In the genomic region with DNA sequence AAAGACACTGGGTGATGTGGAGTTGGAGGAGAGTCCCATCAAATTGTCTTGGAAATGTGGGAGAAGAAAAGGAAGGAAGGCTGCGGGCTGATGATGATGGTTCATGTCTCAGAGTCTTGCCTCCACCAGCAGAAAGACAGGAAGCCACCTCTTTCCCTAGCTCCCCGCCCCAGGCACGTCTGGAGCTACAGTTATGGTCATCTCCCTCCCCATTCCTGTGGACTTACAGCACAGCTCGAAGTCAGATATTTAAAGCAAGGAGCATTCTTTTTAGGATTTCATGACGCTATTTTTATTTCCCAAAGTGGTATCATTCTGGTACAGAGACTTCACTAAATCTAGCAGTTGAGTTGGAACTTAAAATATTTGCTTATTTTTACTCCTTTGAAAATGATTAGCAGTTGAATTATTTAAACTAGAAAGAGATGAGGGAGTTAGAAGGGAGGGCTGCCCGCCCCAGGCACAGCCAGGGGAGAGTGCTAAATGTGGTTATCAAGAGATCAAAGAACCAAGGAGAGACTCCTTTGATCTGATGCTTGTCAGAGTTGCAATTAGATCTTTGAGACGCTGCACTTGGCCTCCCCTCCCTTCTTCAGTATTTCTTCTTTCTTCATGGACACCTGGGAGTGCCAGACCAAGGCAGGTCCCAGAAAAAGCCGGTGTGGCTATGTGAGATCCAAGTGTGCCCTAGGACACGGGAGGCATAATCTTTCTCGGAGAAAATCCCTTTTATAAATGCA, we compare ENCODE assay signal across 21 cellular contexts.
"Had no signal": no experiment of that assay in that cellular context is flagged by ENCODE, and none has a peak within 500 bp of the region (broad histone marks: within the 10 kb centered on the region; RNA-seq: fewer than 3 reads in every experiment).

No MANE protein-coding gene starts in this region.

- H3K4me1 ChIP-seq: testis had no signal

- H3K36me3 Mint-ChIP-seq: activated naive CD4-positive, alpha-beta T cell treated with anti-CD3 and anti-CD28 coated beads, Interleukin-2, amount 10 ng/mL, durations not matched to agents 7 days and 5 days; brain; stimulated activated memory B cell treated with anti-CD40 and anti-IgM and Interleukin-4, amounts not matched to agents 10 μg/mL and 1 μg/mL and 100 μg/mL, for 72 hours had no signal

- H3K27ac Mint-ChIP-seq: activated CD4-positive, alpha-beta T cell treated with anti-CD3 and anti-CD28 coated beads, Interleukin-2, amount 10 ng/mL, durations not matched to agents 7 days and 5 days; activated CD8-positive, alpha-beta T cell treated with anti-CD3 and anti-CD28 coated beads, Interleukin-2, amount 10 ng/mL, durations not matched to agents 7 days and 5 days; activated naive CD4-positive, alpha-beta T cell treated with anti-CD3 and anti-CD28 coated beads, Interleukin-2, amount 10 ng/mL, durations not matched to agents 7 days and 5 days; activated naive CD8-positive, alpha-beta T cell treated with anti-CD3 and anti-CD28 coated beads, Interleukin-2, amount 50 U/mL, for 24 hours; activated T-cell treated with anti-CD3 and anti-CD28 coated beads, Interleukin-2, amount 50 U/mL, for 24 hours; stimulated activated memory B cell treated with anti-CD40 and anti-IgM and Interleukin-4, amounts not matched to agents 10 μg/mL and 1 μg/mL and 100 μg/mL, for 72 hours had no signal

- H3K4me3 ChIP-seq: dorsolateral prefrontal cortex, lung, prostate gland, skin epidermis, testis had no signal

- H3K9me3 Mint-ChIP-seq: activated naive CD8-positive, alpha-beta T cell treated with anti-CD3 and anti-CD28 coated beads, Interleukin-2, amount 50 U/mL, for 24 hours; activated T-cell treated with anti-CD3 and anti-CD28 coated beads, Interleukin-2, amount 50 U/mL, for 24 hours; stimulated activated memory B cell treated with anti-CD40 and anti-IgM and Interleukin-4, amounts not matched to agents 10 μg/mL and 1 μg/mL and 100 μg/mL, for 72 hours had no signal

- H3K4me3 Mint-ChIP-seq: activated CD4-positive, alpha-beta T cell treated with anti-CD3 and anti-CD28 coated beads, Interleukin-2, amount 10 ng/mL, durations not matched to agents 7 days and 5 days; activated CD8-positive, alpha-beta T cell treated with anti-CD3 and anti-CD28 coated beads, Interleukin-2, amount 10 ng/mL, durations not matched to agents 7 days and 5 days; activated naive CD4-positive, alpha-beta T cell treated with anti-CD3 and anti-CD28 coated beads, Interleukin-2, amount 10 ng/mL, durations not matched to agents 7 days and 5 days; activated naive CD8-positive, alpha-beta T cell treated with anti-CD3 and anti-CD28 coated beads, Interleukin-2, amount 50 U/mL, for 24 hours; activated T-cell treated with anti-CD3 and anti-CD28 coated beads, Interleukin-2, amount 50 U/mL, for 24 hours; brain; stimulated activated memory B cell treated with anti-CD40 and anti-IgM and Interleukin-4, amounts not matched to agents 10 μg/mL and 1 μg/mL and 100 μg/mL, for 72 hours had no signal

- H3K27ac ChIP-seq: dorsolateral prefrontal cortex, prostate gland, skin epidermis, testis had no signal

- H3K27me3 ChIP-seq: dorsolateral prefrontal cortex, testis had no signal

- H3K9me3 ChIP-seq: prostate gland, testis had no signal

- H3K27me3 Mint-ChIP-seq: activated CD4-positive, alpha-beta T cell treated with anti-CD3 and anti-CD28 coated beads, Interleukin-2, amount 10 ng/mL, durations not matched to agents 7 days and 5 days; activated naive CD4-positive, alpha-beta T cell treated with anti-CD3 and anti-CD28 coated beads, Interleukin-2, amount 10 ng/mL, durations not matched to agents 7 days and 5 days; brain; stimulated activated memory B cell treated with anti-CD40 and anti-IgM and Interleukin-4, amounts not matched to agents 10 μg/mL and 1 μg/mL and 100 μg/mL, for 72 hours had no signal

- H3K36me3 ChIP-seq: prostate gland had no signal

- H3K4me1 Mint-ChIP-seq: activated CD4-positive, alpha-beta T cell treated with anti-CD3 and anti-CD28 coated beads, Interleukin-2, amount 10 ng/mL, durations not matched to agents 7 days and 5 days; activated naive CD4-positive, alpha-beta T cell treated with anti-CD3 and anti-CD28 coated beads, Interleukin-2, amount 10 ng/mL, durations not matched to agents 7 days and 5 days; activated naive CD8-positive, alpha-beta T cell treated with anti-CD3 and anti-CD28 coated beads, Interleukin-2, amount 50 U/mL, for 24 hours; stimulated activated memory B cell treated with anti-CD40 and anti-IgM and Interleukin-4, amounts not matched to agents 10 μg/mL and 1 μg/mL and 100 μg/mL, for 72 hours had no signal

- ATAC-seq: activated CD4-positive, CD25-positive, alpha-beta regulatory T cell treated with anti-CD3 and anti-CD28 coated beads, Interleukin-2, amount 50 U/mL, for 24 hours; activated CD8-positive, alpha-beta T cell treated with anti-CD3 and anti-CD28 coated beads, Interleukin-2, amount 10 ng/mL, durations not matched to agents 7 days and 5 days; activated naive CD8-positive, alpha-beta T cell treated with anti-CD3 and anti-CD28 coated beads, Interleukin-2, amount 50 U/mL, for 24 hours; left lobe of liver; right cardiac atrium; stimulated activated memory B cell treated with anti-CD40 and anti-IgM and Interleukin-4, amounts not matched to agents 10 μg/mL and 1 μg/mL and 100 μg/mL, for 72 hours had no signal

- DNase-seq: activated CD4-positive, alpha-beta T cell treated with anti-CD3 and anti-CD28 coated beads, Interleukin-2, amount 10 ng/mL, durations not matched to agents 7 days and 5 days; activated CD8-positive, alpha-beta T cell treated with anti-CD3 and anti-CD28 coated beads, Interleukin-2, amount 10 ng/mL, durations not matched to agents 7 days and 5 days; activated naive CD4-positive, alpha-beta T cell treated with anti-CD3 and anti-CD28 coated beads, Interleukin-2, amount 10 ng/mL, durations not matched to agents 7 days and 5 days; activated naive CD8-positive, alpha-beta T cell treated with anti-CD3 and anti-CD28 coated beads, Interleukin-2, amount 50 U/mL, for 24 hours; activated T-cell treated with anti-CD3 and anti-CD28 coated beads, Interleukin-2, amount 50 U/mL, for 24 hours; anterior cingulate cortex; caudate nucleus; dorsolateral prefrontal cortex; hypothalamus; right cardiac atrium; stimulated activated CD4-positive, alpha-beta T cell treated with anti-CD3 and anti-CD28 coated beads, Interleukin-4, amount 100 ng/mL, for 4 hours; T-helper 1 cell; T-helper 9 cell; testis had no signal
